In the genomic region with DNA sequence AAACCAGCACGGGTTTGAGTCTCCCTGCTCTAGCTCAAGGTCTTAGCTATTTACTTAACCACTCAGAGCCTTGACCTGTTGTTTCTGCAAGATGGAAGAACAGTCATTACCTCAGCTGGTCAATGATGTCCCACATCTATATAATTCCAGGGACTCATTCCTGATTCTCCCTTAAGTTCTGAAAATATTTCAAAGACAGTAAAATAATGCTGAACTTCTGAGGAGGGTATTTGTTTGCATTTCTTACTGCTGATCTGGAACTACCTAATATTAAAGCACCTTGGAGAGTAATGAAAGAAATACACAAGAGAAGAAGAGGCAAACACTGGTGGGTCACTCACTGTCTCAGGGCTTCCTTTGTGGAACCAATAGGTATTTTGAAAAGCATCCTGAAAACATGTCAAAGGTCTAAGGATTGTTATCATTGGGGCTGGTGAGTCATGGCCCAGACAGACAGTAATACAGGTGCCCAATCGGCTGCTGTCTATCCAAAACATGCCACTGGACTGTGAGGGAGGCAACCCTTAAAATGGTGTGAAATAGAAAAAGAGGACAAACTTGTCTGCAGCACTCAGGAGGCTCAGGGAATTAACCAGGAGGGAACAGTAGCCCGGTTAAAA, we compare ENCODE assay signal across 1 cellular context.
TF ChIP-seq lines count a peak whose summit lies in the region.

No MANE protein-coding gene starts in this region.

TF ChIP-seq in HepG2, 621 proteins besides CTCF, POLR2A, EP300 and RAD21 (continued from another document and continues in another):
- TF ChIP-seq, protein P1, sequence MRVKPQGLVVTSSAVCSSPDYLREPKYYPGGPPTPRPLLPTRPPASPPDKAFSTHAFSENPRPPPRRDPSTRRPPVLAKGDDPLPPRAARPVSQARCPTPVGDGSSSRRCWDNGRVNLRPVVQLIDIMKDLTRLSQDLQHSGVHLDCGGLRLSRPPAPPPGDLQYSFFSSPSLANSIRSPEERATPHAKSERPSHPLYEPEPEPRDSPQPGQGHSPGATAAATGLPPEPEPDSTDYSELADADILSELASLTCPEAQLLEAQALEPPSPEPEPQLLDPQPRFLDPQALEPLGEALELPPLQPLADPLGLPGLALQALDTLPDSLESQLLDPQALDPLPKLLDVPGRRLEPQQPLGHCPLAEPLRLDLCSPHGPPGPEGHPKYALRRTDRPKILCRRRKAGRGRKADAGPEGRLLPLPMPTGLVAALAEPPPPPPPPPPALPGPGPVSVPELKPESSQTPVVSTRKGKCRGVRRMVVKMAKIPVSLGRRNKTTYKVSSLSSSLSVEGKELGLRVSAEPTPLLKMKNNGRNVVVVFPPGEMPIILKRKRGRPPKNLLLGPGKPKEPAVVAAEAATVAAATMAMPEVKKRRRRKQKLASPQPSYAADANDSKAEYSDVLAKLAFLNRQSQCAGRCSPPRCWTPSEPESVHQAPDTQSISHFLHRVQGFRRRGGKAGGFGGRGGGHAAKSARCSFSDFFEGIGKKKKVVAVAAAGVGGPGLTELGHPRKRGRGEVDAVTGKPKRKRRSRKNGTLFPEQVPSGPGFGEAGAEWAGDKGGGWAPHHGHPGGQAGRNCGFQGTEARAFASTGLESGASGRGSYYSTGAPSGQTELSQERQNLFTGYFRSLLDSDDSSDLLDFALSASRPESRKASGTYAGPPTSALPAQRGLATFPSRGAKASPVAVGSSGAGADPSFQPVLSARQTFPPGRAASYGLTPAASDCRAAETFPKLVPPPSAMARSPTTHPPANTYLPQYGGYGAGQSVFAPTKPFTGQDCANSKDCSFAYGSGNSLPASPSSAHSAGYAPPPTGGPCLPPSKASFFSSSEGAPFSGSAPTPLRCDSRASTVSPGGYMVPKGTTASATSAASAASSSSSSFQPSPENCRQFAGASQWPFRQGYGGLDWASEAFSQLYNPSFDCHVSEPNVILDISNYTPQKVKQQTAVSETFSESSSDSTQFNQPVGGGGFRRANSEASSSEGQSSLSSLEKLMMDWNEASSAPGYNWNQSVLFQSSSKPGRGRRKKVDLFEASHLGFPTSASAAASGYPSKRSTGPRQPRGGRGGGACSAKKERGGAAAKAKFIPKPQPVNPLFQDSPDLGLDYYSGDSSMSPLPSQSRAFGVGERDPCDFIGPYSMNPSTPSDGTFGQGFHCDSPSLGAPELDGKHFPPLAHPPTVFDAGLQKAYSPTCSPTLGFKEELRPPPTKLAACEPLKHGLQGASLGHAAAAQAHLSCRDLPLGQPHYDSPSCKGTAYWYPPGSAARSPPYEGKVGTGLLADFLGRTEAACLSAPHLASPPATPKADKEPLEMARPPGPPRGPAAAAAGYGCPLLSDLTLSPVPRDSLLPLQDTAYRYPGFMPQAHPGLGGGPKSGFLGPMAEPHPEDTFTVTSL (CRISPR knock-in tag; IDR thresholded peaks at IDR 0.05; ENCODE audit: borderline replicate concordance): peak; percentile 70; the same call in 1 of the 2 replicates
- TF ChIP-seq, protein P2, sequence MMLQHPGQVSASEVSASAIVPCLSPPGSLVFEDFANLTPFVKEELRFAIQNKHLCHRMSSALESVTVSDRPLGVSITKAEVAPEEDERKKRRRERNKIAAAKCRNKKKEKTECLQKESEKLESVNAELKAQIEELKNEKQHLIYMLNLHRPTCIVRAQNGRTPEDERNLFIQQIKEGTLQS (CRISPR knock-in tag; IDR thresholded peaks at IDR 0.05): peak; percentile 51; the same call in 1 of the 2 replicates
- TF ChIP-seq ZNF850 (CRISPR knock-in tag; conservative IDR thresholded peaks at IDR 0.05) (no peak), SUZ12 (IDR thresholded peaks at IDR 0.05; ENCODE audit: low read depth, low read length) (no peak), EHMT2 (IDR thresholded peaks at IDR 0.05; ENCODE audit: borderline replicate concordance, low read depth, low read length) (no peak), ASH2L (IDR thresholded peaks at IDR 0.05; ENCODE audit: insufficient read length, low read depth, low read length) (no peak), ZNF101 (CRISPR knock-in tag; IDR thresholded peaks at IDR 0.05; ENCODE audit: borderline replicate concordance, low read depth) (no peak), YEATS4 (CRISPR knock-in tag; IDR thresholded peaks at IDR 0.05; ENCODE audit: borderline replicate concordance) (no peak), ZNF567 (CRISPR knock-in tag; IDR thresholded peaks at IDR 0.05; ENCODE audit: borderline replicate concordance) (no peak), YEATS2 (CRISPR knock-in tag; IDR thresholded peaks at IDR 0.05; ENCODE audit: borderline replicate concordance) (0 out of 2 replicates have a peak, but pooled peaks have one; percentile 20), ZNF12 (CRISPR knock-in tag; IDR thresholded peaks at IDR 0.05) (no peak), FOSL2 (CRISPR knock-in tag; IDR thresholded peaks at IDR 0.05) (peak; percentile 94), KDM4B (CRISPR knock-in tag; IDR thresholded peaks at IDR 0.05) (no peak)
- TF ChIP-seq, protein P3, sequence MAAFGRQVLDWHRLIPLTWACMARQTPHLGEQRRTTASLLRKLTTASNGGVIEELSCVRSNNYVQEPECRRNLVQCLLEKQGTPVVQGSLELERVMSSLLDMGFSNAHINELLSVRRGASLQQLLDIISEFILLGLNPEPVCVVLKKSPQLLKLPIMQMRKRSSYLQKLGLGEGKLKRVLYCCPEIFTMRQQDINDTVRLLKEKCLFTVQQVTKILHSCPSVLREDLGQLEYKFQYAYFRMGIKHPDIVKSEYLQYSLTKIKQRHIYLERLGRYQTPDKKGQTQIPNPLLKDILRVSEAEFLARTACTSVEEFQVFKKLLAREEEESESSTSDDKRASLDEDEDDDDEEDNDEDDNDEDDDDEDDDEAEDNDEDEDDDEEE (CRISPR knock-in tag; IDR thresholded peaks at IDR 0.05): no peak
- TF ChIP-seq, protein P4, sequence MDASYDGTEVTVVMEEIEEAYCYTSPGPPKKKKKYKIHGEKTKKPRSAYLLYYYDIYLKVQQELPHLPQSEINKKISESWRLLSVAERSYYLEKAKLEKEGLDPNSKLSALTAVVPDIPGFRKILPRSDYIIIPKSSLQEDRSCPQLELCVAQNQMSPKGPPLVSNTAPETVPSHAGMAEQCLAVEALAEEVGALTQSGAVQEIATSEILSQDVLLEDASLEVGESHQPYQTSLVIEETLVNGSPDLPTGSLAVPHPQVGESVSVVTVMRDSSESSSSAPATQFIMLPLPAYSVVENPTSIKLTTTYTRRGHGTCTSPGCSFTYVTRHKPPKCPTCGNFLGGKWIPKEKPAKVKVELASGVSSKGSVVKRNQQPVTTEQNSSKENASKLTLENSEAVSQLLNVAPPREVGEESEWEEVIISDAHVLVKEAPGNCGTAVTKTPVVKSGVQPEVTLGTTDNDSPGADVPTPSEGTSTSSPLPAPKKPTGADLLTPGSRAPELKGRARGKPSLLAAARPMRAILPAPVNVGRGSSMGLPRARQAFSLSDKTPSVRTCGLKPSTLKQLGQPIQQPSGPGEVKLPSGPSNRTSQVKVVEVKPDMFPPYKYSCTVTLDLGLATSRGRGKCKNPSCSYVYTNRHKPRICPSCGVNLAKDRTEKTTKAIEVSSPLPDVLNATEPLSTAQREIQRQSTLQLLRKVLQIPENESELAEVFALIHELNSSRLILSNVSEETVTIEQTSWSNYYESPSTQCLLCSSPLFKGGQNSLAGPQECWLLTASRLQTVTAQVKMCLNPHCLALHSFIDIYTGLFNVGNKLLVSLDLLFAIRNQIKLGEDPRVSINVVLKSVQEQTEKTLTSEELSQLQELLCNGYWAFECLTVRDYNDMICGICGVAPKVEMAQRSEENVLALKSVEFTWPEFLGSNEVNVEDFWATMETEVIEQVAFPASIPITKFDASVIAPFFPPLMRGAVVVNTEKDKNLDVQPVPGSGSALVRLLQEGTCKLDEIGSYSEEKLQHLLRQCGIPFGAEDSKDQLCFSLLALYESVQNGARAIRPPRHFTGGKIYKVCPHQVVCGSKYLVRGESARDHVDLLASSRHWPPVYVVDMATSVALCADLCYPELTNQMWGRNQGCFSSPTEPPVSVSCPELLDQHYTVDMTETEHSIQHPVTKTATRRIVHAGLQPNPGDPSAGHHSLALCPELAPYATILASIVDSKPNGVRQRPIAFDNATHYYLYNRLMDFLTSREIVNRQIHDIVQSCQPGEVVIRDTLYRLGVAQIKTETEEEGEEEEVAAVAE (CRISPR knock-in tag; IDR thresholded peaks at IDR 0.05; ENCODE audit: borderline replicate concordance): no peak
- TF ChIP-seq, protein P5, sequence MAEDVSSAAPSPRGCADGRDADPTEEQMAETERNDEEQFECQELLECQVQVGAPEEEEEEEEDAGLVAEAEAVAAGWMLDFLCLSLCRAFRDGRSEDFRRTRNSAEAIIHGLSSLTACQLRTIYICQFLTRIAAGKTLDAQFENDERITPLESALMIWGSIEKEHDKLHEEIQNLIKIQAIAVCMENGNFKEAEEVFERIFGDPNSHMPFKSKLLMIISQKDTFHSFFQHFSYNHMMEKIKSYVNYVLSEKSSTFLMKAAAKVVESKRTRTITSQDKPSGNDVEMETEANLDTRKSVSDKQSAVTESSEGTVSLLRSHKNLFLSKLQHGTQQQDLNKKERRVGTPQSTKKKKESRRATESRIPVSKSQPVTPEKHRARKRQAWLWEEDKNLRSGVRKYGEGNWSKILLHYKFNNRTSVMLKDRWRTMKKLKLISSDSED (CRISPR knock-in tag; IDR thresholded peaks at IDR 0.05): no peak
- TF ChIP-seq, protein P6, sequence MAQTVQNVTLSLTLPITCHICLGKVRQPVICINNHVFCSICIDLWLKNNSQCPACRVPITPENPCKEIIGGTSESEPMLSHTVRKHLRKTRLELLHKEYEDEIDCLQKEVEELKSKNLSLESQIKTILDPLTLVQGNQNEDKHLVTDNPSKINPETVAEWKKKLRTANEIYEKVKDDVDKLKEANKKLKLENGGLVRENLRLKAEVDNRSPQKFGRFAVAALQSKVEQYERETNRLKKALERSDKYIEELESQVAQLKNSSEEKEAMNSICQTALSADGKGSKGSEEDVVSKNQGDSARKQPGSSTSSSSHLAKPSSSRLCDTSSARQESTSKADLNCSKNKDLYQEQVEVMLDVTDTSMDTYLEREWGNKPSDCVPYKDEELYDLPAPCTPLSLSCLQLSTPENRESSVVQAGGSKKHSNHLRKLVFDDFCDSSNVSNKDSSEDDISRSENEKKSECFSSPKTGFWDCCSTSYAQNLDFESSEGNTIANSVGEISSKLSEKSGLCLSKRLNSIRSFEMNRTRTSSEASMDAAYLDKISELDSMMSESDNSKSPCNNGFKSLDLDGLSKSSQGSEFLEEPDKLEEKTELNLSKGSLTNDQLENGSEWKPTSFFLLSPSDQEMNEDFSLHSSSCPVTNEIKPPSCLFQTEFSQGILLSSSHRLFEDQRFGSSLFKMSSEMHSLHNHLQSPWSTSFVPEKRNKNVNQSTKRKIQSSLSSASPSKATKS (CRISPR knock-in tag; IDR thresholded peaks at IDR 0.05): no peak
- TF ChIP-seq, protein P7, sequence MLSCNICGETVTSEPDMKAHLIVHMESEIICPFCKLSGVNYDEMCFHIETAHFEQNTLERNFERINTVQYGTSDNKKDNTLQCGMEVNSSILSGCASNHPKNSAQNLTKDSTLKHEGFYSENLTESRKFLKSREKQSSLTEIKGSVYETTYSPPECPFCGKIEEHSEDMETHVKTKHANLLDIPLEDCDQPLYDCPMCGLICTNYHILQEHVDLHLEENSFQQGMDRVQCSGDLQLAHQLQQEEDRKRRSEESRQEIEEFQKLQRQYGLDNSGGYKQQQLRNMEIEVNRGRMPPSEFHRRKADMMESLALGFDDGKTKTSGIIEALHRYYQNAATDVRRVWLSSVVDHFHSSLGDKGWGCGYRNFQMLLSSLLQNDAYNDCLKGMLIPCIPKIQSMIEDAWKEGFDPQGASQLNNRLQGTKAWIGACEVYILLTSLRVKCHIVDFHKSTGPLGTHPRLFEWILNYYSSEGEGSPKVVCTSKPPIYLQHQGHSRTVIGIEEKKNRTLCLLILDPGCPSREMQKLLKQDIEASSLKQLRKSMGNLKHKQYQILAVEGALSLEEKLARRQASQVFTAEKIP (CRISPR knock-in tag; IDR thresholded peaks at IDR 0.05; ENCODE audit: borderline replicate concordance): no peak
- TF ChIP-seq, protein P8, sequence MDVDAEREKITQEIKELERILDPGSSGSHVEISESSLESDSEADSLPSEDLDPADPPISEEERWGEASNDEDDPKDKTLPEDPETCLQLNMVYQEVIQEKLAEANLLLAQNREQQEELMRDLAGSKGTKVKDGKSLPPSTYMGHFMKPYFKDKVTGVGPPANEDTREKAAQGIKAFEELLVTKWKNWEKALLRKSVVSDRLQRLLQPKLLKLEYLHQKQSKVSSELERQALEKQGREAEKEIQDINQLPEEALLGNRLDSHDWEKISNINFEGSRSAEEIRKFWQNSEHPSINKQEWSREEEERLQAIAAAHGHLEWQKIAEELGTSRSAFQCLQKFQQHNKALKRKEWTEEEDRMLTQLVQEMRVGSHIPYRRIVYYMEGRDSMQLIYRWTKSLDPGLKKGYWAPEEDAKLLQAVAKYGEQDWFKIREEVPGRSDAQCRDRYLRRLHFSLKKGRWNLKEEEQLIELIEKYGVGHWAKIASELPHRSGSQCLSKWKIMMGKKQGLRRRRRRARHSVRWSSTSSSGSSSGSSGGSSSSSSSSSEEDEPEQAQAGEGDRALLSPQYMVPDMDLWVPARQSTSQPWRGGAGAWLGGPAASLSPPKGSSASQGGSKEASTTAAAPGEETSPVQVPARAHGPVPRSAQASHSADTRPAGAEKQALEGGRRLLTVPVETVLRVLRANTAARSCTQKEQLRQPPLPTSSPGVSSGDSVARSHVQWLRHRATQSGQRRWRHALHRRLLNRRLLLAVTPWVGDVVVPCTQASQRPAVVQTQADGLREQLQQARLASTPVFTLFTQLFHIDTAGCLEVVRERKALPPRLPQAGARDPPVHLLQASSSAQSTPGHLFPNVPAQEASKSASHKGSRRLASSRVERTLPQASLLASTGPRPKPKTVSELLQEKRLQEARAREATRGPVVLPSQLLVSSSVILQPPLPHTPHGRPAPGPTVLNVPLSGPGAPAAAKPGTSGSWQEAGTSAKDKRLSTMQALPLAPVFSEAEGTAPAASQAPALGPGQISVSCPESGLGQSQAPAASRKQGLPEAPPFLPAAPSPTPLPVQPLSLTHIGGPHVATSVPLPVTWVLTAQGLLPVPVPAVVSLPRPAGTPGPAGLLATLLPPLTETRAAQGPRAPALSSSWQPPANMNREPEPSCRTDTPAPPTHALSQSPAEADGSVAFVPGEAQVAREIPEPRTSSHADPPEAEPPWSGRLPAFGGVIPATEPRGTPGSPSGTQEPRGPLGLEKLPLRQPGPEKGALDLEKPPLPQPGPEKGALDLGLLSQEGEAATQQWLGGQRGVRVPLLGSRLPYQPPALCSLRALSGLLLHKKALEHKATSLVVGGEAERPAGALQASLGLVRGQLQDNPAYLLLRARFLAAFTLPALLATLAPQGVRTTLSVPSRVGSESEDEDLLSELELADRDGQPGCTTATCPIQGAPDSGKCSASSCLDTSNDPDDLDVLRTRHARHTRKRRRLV (CRISPR knock-in tag; IDR thresholded peaks at IDR 0.05): no peak
- TF ChIP-seq, protein P9, sequence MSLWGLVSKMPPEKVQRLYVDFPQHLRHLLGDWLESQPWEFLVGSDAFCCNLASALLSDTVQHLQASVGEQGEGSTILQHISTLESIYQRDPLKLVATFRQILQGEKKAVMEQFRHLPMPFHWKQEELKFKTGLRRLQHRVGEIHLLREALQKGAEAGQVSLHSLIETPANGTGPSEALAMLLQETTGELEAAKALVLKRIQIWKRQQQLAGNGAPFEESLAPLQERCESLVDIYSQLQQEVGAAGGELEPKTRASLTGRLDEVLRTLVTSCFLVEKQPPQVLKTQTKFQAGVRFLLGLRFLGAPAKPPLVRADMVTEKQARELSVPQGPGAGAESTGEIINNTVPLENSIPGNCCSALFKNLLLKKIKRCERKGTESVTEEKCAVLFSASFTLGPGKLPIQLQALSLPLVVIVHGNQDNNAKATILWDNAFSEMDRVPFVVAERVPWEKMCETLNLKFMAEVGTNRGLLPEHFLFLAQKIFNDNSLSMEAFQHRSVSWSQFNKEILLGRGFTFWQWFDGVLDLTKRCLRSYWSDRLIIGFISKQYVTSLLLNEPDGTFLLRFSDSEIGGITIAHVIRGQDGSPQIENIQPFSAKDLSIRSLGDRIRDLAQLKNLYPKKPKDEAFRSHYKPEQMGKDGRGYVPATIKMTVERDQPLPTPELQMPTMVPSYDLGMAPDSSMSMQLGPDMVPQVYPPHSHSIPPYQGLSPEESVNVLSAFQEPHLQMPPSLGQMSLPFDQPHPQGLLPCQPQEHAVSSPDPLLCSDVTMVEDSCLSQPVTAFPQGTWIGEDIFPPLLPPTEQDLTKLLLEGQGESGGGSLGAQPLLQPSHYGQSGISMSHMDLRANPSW (CRISPR knock-in tag; IDR thresholded peaks at IDR 0.05; ENCODE audit: borderline replicate concordance): no peak
